In genomic region chr6:56713285-56713684, GRCh38 we compare ENCODE assay signal across 10 cellular contexts.
A peak's percentile ranks its signal among the peaks of the same experiment; 100 is the strongest.
DNase-seq lines count a peak whose midpoint lies in the region; ATAC-seq and TF ChIP-seq lines count a peak whose summit lies in the region.
"Had no signal": no experiment of that assay in that cellular context is flagged by ENCODE, and none has a peak within 500 bp of the region (broad histone marks: within the 10 kb centered on the region; RNA-seq: fewer than 3 reads in every experiment).

No MANE protein-coding gene starts in this region.

- H3K4me3 ChIP-seq in fibroblast of lung (replicated peaks in 1 of 4; ENCODE audit: control extremely low read depth in 1 of 4, insufficient read depth in 1 of 4, low read depth in 3 of 4, low read length in 4 of 4): no peak overlapping the region

- no peaks in the 10 kb centered on the region for H4K20me1 ChIP-seq in fibroblast of lung (ENCODE audit: control insufficient read depth, extremely low read depth, insufficient read depth, low read length)

- TF ChIP-seq CTCF in fibroblast of lung (conservative IDR thresholded peaks at IDR 0.05 in 1 of 2, IDR thresholded peaks at IDR 0.05 in 1 of 2; ENCODE audit: low read depth in 1 of 2, low read length in 2 of 2) (no peak), progenitor cell of endocrine pancreas (IDR thresholded peaks at IDR 0.05; ENCODE audit: unreplicated experiment) (no peak)

- CTCF ChIA-PET in activated naive CD4-positive, alpha-beta T cell treated with anti-CD3 and anti-CD28 coated beads for 36 hours (lab: Charles Lee): interaction anchor here (0.8 to 2.8 kb wide), 4 partner anchors 15 to 139 kb away, joined by 3 to 12 read pairs (median 6); no protein-coding TSS in a partner anchor

- H3K36me3 Mint-ChIP-seq in progenitor cell of endocrine pancreas (ENCODE audit: insufficient read depth): peaks cover 4% of the 10 kb centered on the region
- no peaks in the 10 kb centered on the region for H3K36me3 Mint-ChIP-seq in activated naive CD4-positive, alpha-beta T cell treated with anti-CD3 and anti-CD28 coated beads for 36 hours (ENCODE audit: low read depth)
- no peaks in the 10 kb centered on the region for H3K36me3 Mint-ChIP-seq in activated T-cell treated with anti-CD3 and anti-CD28 coated beads, Interleukin-2, amount 50 U/mL, for 4 hours (ENCODE audit: insufficient read depth)

- H3K4me1 Mint-ChIP-seq in progenitor cell of endocrine pancreas (ENCODE audit: low read depth): peaks cover 39% of the 10 kb centered on the region
- H3K4me1 Mint-ChIP-seq in activated naive CD4-positive, alpha-beta T cell treated with anti-CD3 and anti-CD28 coated beads for 36 hours (ENCODE audit: low read depth): no peaks in the 10 kb centered on the region
- no peaks in the 10 kb centered on the region for H3K4me1 Mint-ChIP-seq in activated T-cell treated with anti-CD3 and anti-CD28 coated beads, Interleukin-2, amount 50 U/mL, for 4 hours (ENCODE audit: low read depth)

- H3K4me3 Mint-ChIP-seq in progenitor cell of endocrine pancreas (ENCODE audit: low read depth): no peak overlapping the region
- H3K4me3 Mint-ChIP-seq in activated naive CD4-positive, alpha-beta T cell treated with anti-CD3 and anti-CD28 coated beads for 36 hours: no peak overlapping the region
- no peak overlapping the region for H3K4me3 Mint-ChIP-seq in activated T-cell treated with anti-CD3 and anti-CD28 coated beads, Interleukin-2, amount 50 U/mL, for 4 hours

- DNase-seq in EL: peak; percentile 92
- peak; percentile 84 for DNase-seq in RPMI7951 (ENCODE audit: low read depth)
- peak; percentile 82 to 95 for DNase-seq in fibroblast of lung (ENCODE audit: low read depth in 2 of 2)
- no peak for DNase-seq in progenitor cell of endocrine pancreas (ENCODE audit: low spot score, unreplicated experiment)
- no peak for DNase-seq in AML-193 (lab: John Stamatoyannopoulos, UW)
- DNase-seq in activated naive CD4-positive, alpha-beta T cell treated with anti-CD3 and anti-CD28 coated beads for 36 hours: no peak
- no peak for DNase-seq in activated CD4-positive, alpha-beta T cell treated with anti-CD3 and anti-CD28 coated beads for 4 hours
- no peak for DNase-seq in activated T-cell treated with anti-CD3 and anti-CD28 coated beads, Interleukin-2, amount 50 U/mL, for 4 hours
- DNase-seq: activated T-cell treated with anti-CD3 and anti-CD28 coated beads, Interleukin-2, amount 50 U/mL, for 48 hours; NCI-H510A treated with DMSO at 0.1 percent for 48 hours had no signal

- no peaks in the 10 kb centered on the region for H3K9me3 Mint-ChIP-seq in progenitor cell of endocrine pancreas (ENCODE audit: low read depth)
- H3K9me3 Mint-ChIP-seq in activated naive CD4-positive, alpha-beta T cell treated with anti-CD3 and anti-CD28 coated beads for 36 hours: no peaks in the 10 kb centered on the region
- no peaks in the 10 kb centered on the region for H3K9me3 Mint-ChIP-seq in activated T-cell treated with anti-CD3 and anti-CD28 coated beads, Interleukin-2, amount 50 U/mL, for 4 hours

- H3K79me2 ChIP-seq in fibroblast of lung (ENCODE audit: control insufficient read depth, insufficient read depth, low read length): peaks cover 68% of the 10 kb centered on the region

- H3K9ac ChIP-seq in fibroblast of lung (ENCODE audit: insufficient read depth, low read length): no peak overlapping the region

- no peak for ATAC-seq in activated T-cell treated with anti-CD3 and anti-CD28 coated beads, Interleukin-2, amount 50 U/mL, for 4 hours

- peak overlapping the region; percentile 85 for H3K27ac ChIP-seq in fibroblast of lung (ENCODE audit: insufficient read depth, low read length)

- intact Hi-C loops in activated naive CD4-positive, alpha-beta T cell treated with anti-CD3 and anti-CD28 coated beads for 36 hours (cut with micrococcal nuclease): loop anchor here (10.0 kb wide), 1 partner anchor 312 kb away; no protein-coding TSS in a partner anchor

- H3K36me3 ChIP-seq in fibroblast of lung (ENCODE audit: control insufficient read depth, insufficient read depth, low read length): no peaks in the 10 kb centered on the region

- no peaks in the 10 kb centered on the region for H3K27me3 ChIP-seq in fibroblast of lung (ENCODE audit: control insufficient read depth, insufficient read depth, low read length)

- peak overlapping the region; percentile 72 for H3K4me2 ChIP-seq in fibroblast of lung (ENCODE audit: extremely low read depth, insufficient read depth, low read length)

- peak overlapping the region; percentile 25 for H3K27ac Mint-ChIP-seq in progenitor cell of endocrine pancreas
- no peak overlapping the region for H3K27ac Mint-ChIP-seq in activated naive CD4-positive, alpha-beta T cell treated with anti-CD3 and anti-CD28 coated beads for 36 hours

- H3K27me3 Mint-ChIP-seq in progenitor cell of endocrine pancreas: no peaks in the 10 kb centered on the region
- peaks cover 5% of the 10 kb centered on the region for H3K27me3 Mint-ChIP-seq in activated naive CD4-positive, alpha-beta T cell treated with anti-CD3 and anti-CD28 coated beads for 36 hours (ENCODE audit: low read depth)
- H3K27me3 Mint-ChIP-seq in activated T-cell treated with anti-CD3 and anti-CD28 coated beads, Interleukin-2, amount 50 U/mL, for 4 hours (ENCODE audit: low read depth): no peaks in the 10 kb centered on the region

- H2AFZ ChIP-seq in fibroblast of lung (ENCODE audit: low read length): no peak overlapping the region

- peaks cover 36% of the 10 kb centered on the region for H3K4me1 ChIP-seq in fibroblast of lung (ENCODE audit: control insufficient read depth, extremely low read depth, insufficient read depth, low read length)

- no peaks in the 10 kb centered on the region for H3K9me3 ChIP-seq in fibroblast of lung (ENCODE audit: control insufficient read depth, insufficient read depth, low read depth, low read length)

Comparison
In these comparisons a context has a peak if more than half of its experiments do, and no peak if none do; other contexts are left out.
1. DNase-seq: peak in EL (single experiment), RPMI7951 (single experiment) and fibroblast of lung (2 of 2); none in progenitor cell of endocrine pancreas (single experiment), AML-193 (0 of 2), activated naive CD4-positive, alpha-beta T cell treated with anti-CD3 and anti-CD28 coated beads for 36 hours (single experiment), activated CD4-positive, alpha-beta T cell treated with anti-CD3 and anti-CD28 coated beads for 4 hours (0 of 2) and activated T-cell treated with anti-CD3 and anti-CD28 coated beads, Interleukin-2, amount 50 U/mL, for 4 hours (single experiment).